ENCODE assay signal across 8 cellular contexts in the genomic region with DNA sequence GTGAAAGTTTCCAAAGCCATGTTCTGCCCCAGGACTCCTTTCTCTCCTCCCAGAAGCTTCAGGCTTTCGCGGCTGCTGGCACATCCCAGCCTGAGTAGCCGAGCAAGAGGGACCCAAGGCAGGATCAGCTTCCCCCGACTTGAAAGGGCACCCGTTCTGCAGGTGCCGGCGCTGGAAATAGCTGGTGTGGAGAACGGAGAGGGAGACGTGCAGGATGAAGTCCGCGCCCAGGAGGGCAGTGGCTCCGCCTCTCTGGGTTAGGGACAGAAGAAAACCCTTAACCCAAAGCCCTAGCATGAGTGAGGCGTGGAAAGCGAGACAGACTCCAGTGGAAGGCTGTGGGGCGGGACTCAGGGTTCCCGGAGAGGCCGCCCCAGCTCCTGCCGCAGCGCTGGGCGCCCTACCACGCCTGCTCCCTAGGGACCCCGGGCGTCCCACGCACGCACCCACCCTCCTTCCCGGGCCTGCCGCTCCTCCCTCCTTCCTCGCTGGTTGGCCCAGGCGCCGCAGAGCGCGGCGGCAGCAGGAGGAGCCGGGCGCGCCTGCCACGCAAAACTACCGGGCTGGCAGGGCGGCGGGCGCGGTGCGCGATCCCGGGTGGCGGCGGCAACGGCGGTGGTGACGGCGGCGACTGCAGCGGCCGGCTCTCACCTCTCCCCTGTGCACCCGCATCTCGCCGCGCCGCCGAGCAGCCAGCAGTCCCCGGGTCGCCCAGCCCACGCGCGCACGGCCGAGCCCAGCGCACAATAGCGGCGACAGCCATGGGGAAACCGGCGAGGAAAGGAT. TPM values are rescaled to one million over a fixed set of nuclear protein-coding genes. Genes with fewer than 3 reads are reported as not detected.
DNase-seq lines count a peak whose midpoint lies in the region; ATAC-seq and TF ChIP-seq lines count a peak whose summit lies in the region.

A gene (plus strand): TSS at position 550 of the 786 bp plus-strand sequence. CDS start 212 bp downstream, at position 762.

- no peaks in the 10 kb centered on the region for H3F3A ChIP-seq in MM.1S (ENCODE audit: insufficient read depth, low read length)

- H3K9me2 ChIP-seq in MM.1S (replicated peaks; ENCODE audit: insufficient read depth, low read length), result no peaks in the 10 kb centered on the region

- peak within 1 kb of the TSS; percentile 83 for H3K4me2 ChIP-seq in MM.1S (ENCODE audit: low read depth, low read length)

- no peak within 1 kb of the TSS for H3K27ac Mint-ChIP-seq in activated CD4-positive, alpha-beta T cell treated with anti-CD3 and anti-CD28 coated beads, Interleukin-2, amount 10 ng/mL, durations not matched to agents 7 days and 5 days

- no peaks in the 10 kb centered on the region for H4K20me1 ChIP-seq in MM.1S (ENCODE audit: insufficient read depth, low read length)

- no peaks in the 10 kb centered on the region for H3K4me1 ChIP-seq in MM.1S (ENCODE audit: low read length)
- H3K4me1 ChIP-seq in mucosa of rectum (ENCODE audit: control insufficient read depth in 2 of 2, insufficient read depth in 2 of 2, low read length in 2 of 2), result peaks cover 9 to 10% of the 10 kb centered on the region in 2 donors
- H3K4me1 ChIP-seq in thoracic aorta (ENCODE audit: control insufficient read depth in 1 of 2, low read depth in 2 of 2), result peaks cover 8 to 11% of the 10 kb centered on the region in 2 donors

- no peaks in the 10 kb centered on the region for H3K9me3 Mint-ChIP-seq in activated CD4-positive, alpha-beta T cell treated with anti-CD3 and anti-CD28 coated beads, Interleukin-2, amount 10 ng/mL, durations not matched to agents 7 days and 5 days

- H3K79me2 ChIP-seq in MM.1S (ENCODE audit: low read length), result no peaks in the 10 kb centered on the region

- no peak for DNase-seq in activated CD4-positive, CD25-positive, alpha-beta regulatory T cell treated with anti-CD3 and anti-CD28 coated beads, Interleukin-2, amount 50 U/mL, for 72 hours
- DNase-seq in HCEC 1CT (peak; percentile 59), MM.1S (no peak), epithelial cell of esophagus (ENCODE audit: low read depth) (peak; percentile 66), thoracic aorta (ENCODE audit: low spot score) (peak; percentile 41)
- DNase-seq in activated CD4-positive, alpha-beta T cell treated with anti-CD3 and anti-CD28 coated beads, Interleukin-2, amount 10 ng/mL, durations not matched to agents 7 days and 5 days, result peak; percentile 21

- H3K4me3 Mint-ChIP-seq in activated CD4-positive, alpha-beta T cell treated with anti-CD3 and anti-CD28 coated beads, Interleukin-2, amount 10 ng/mL, durations not matched to agents 7 days and 5 days, result peak within 1 kb of the TSS; percentile 70

- peak; percentile 42 to 50 for ATAC-seq in activated CD4-positive, CD25-positive, alpha-beta regulatory T cell treated with anti-CD3 and anti-CD28 coated beads, Interleukin-2, amount 50 U/mL, for 24 hours
- ATAC-seq in thoracic aorta (ENCODE audit: insufficient number of reproducible peaks, low FRiP score, low read depth), result peak; percentile 53

- H3K4me3 ChIP-seq in MM.1S (ENCODE audit: low read length) (peak within 1 kb of the TSS; percentile 64), epithelial cell of esophagus (ENCODE audit: low read length) (peak within 1 kb of the TSS; percentile 54), mucosa of rectum (ENCODE audit: low read length in 2 of 2) (peak within 1 kb of the TSS; percentile 68 to 73), thoracic aorta (peak within 1 kb of the TSS; percentile 88)

- peak within 1 kb of the TSS; percentile 56 for H2AFZ ChIP-seq in MM.1S (ENCODE audit: low read length)

- no peaks in the 10 kb centered on the region for H3K36me3 ChIP-seq in MM.1S (replicated peaks; ENCODE audit: insufficient read depth, low read length)
- no peaks in the 10 kb centered on the region for H3K36me3 ChIP-seq in mucosa of rectum (ENCODE audit: control insufficient read depth in 2 of 2, insufficient read depth in 2 of 2, low read length in 2 of 2)
- no peaks in the 10 kb centered on the region for H3K36me3 ChIP-seq in thoracic aorta

- H3K27ac ChIP-seq in MM.1S (ENCODE audit: low read length), result no peak within 1 kb of the TSS
- peak within 1 kb of the TSS; percentile 29 to 74 for H3K27ac ChIP-seq in mucosa of rectum (ENCODE audit: low read depth in 2 of 2, low read length in 2 of 2)
- H3K27ac ChIP-seq in thoracic aorta, result peak within 1 kb of the TSS; percentile 83 to 85

- H3K4me1 Mint-ChIP-seq in activated CD4-positive, alpha-beta T cell treated with anti-CD3 and anti-CD28 coated beads, Interleukin-2, amount 10 ng/mL, durations not matched to agents 7 days and 5 days, result peaks cover 25% of the 10 kb centered on the region

- CTCF ChIA-PET in activated CD4-positive, alpha-beta T cell treated with anti-CD3 and anti-CD28 coated beads, Interleukin-2, amount 10 ng/mL, durations not matched to agents 7 days and 5 days (lab: Charles Lee), result interaction anchor here (0.6 to 1.7 kb wide), 4 partner anchors 23 to 175 kb away, joined by 3 to 4 read pairs (median 3); no protein-coding TSS in a partner anchor

- no peak within 1 kb of the TSS for H3K9ac ChIP-seq in MM.1S (ENCODE audit: low read length)
- H3K9ac ChIP-seq in mucosa of rectum (ENCODE audit: low read depth in 1 of 2, low read length in 2 of 2), result peak within 1 kb of the TSS; percentile 71 to 77

- H3K36me3 Mint-ChIP-seq in activated CD4-positive, alpha-beta T cell treated with anti-CD3 and anti-CD28 coated beads, Interleukin-2, amount 10 ng/mL, durations not matched to agents 7 days and 5 days (ENCODE audit: low read depth), result peaks cover 2% of the 10 kb centered on the region

- POLR2A ChIA-PET in activated CD4-positive, alpha-beta T cell treated with anti-CD3 and anti-CD28 coated beads, Interleukin-2, amount 10 ng/mL, durations not matched to agents 7 days and 5 days (lab: Charles Lee), result no interaction called here

- H3K9me3 ChIP-seq in MM.1S (replicated peaks; ENCODE audit: insufficient read depth, low read length), result no peaks in the 10 kb centered on the region
- H3K9me3 ChIP-seq in mucosa of rectum (ENCODE audit: control insufficient read depth in 2 of 2, low read length in 2 of 2), result no peaks in the 10 kb centered on the region
- H3K9me3 ChIP-seq in thoracic aorta, result no peaks in the 10 kb centered on the region

- no peaks in the 10 kb centered on the region; the same call in 1 of the 2 replicates for H3K27me3 ChIP-seq in MM.1S (replicated peaks; ENCODE audit: insufficient read depth, low read length)
- H3K27me3 ChIP-seq in mucosa of rectum (ENCODE audit: control insufficient read depth in 2 of 2, insufficient read depth in 2 of 2, low read length in 2 of 2), result peaks cover 0 to 3% of the 10 kb centered on the region in 2 donors
- no peaks in the 10 kb centered on the region for H3K27me3 ChIP-seq in thoracic aorta (replicated peaks; ENCODE audit: insufficient read depth)

- TF ChIP-seq CTCF in MM.1S (IDR thresholded peaks at IDR 0.05; ENCODE audit: low read length) (no peak), epithelial cell of esophagus (IDR thresholded peaks at IDR 0.05; ENCODE audit: insufficient read depth, low read depth, low read length, missing control alignments) (no peak), thoracic aorta (IDR thresholded peaks at IDR 0.05) (no peak)

- peaks cover 51% of the 10 kb centered on the region for H3K27me3 Mint-ChIP-seq in activated CD4-positive, alpha-beta T cell treated with anti-CD3 and anti-CD28 coated beads, Interleukin-2, amount 10 ng/mL, durations not matched to agents 7 days and 5 days

RNA-seq across cellular contexts. Expression of the gene that starts here (rescaled TPM):
- under 1 TPM in 1 of 2 experiments, not detected in 1; 0.10 TPM for total RNA-seq in activated CD4-positive, alpha-beta T cell treated with anti-CD3 and anti-CD28 coated beads, Interleukin-2, amount 10 ng/mL, durations not matched to agents 7 days and 5 days
- 1 to 10 TPM; 3.7 to 7.3 TPM for total RNA-seq in thoracic aorta

Comparison
In these comparisons a context has a peak if more than half of its experiments do, and no peak if none do; other contexts are left out.
1. RNA of the gene that starts here (total RNA-seq): 3.7 to 7.3 TPM in thoracic aorta; 0.10 TPM in activated CD4-positive, alpha-beta T cell treated with anti-CD3 and anti-CD28 coated beads, Interleukin-2, amount 10 ng/mL, durations not matched to agents 7 days and 5 days; every median in the first group is over 4 times any median in the second.
2. Peak in DNase-seq in activated CD4-positive, alpha-beta T cell treated with anti-CD3 and anti-CD28 coated beads, Interleukin-2, amount 10 ng/mL, durations not matched to agents 7 days and 5 days; RNA of the gene not detected or under 1 TPM.
3. DNase-seq: peak in HCEC 1CT (single experiment), epithelial cell of esophagus (single experiment) and thoracic aorta (single experiment); none in activated CD4-positive, CD25-positive, alpha-beta regulatory T cell treated with anti-CD3 and anti-CD28 coated beads, Interleukin-2, amount 50 U/mL, for 72 hours (single experiment) and MM.1S (single experiment).
4. Peak in every context shown above with its lines, with median percentiles within 50 percentile points of each other: H3K4me3 ChIP-seq.